ENCODE assay signal across 10 cellular contexts in genomic region chr15:39079296-39079834, GRCh38.
DNase-seq lines count a peak whose midpoint lies in the region; ATAC-seq and TF ChIP-seq lines count a peak whose summit lies in the region.
"Had no signal": no experiment of that assay in that cellular context is flagged by ENCODE, and none has a peak within 500 bp of the region (broad histone marks: within the 10 kb centered on the region; RNA-seq: fewer than 3 reads in every experiment).

No MANE protein-coding gene starts in this region.

- no peaks in the 10 kb centered on the region for H3K36me3 ChIP-seq in cardiac muscle cell
- H3K36me3 ChIP-seq in left ventricle myocardium inferior = no peaks in the 10 kb centered on the region
- H3K36me3 ChIP-seq in transverse colon = no peaks in the 10 kb centered on the region
- H3K36me3 ChIP-seq: tibial nerve had no signal

- H3K27me3 ChIP-seq in cardiac muscle cell = no peaks in the 10 kb centered on the region
- no peaks in the 10 kb centered on the region for H3K27me3 ChIP-seq in left ventricle myocardium inferior (ENCODE audit: low read depth)
- H3K27me3 ChIP-seq in transverse colon = no peaks in the 10 kb centered on the region
- H3K27me3 ChIP-seq: tibial nerve had no signal

- H3K9me3 ChIP-seq in cardiac muscle cell (ENCODE audit: low read depth) (no peaks in the 10 kb centered on the region), left ventricle myocardium inferior (replicated peaks) (no peaks in the 10 kb centered on the region), transverse colon (no peaks in the 10 kb centered on the region)
- H3K9me3 ChIP-seq: tibial nerve had no signal

- intact Hi-C loops in left ventricle myocardium inferior (cut with micrococcal nuclease) (no loop called here), transverse colon (cut with DNase I; ENCODE audit: low total_unique reads) (no loop called here)

- no peak for TF ChIP-seq CTCF in cardiac muscle cell (IDR thresholded peaks at IDR 0.05; ENCODE audit: low read depth, low read length)
- no peak for TF ChIP-seq CTCF in left ventricle myocardium inferior (IDR thresholded peaks at IDR 0.05; ENCODE audit: borderline replicate concordance)
- TF ChIP-seq CTCF in fibroblast of villous mesenchyme (IDR thresholded peaks at IDR 0.05; ENCODE audit: insufficient read depth, low read depth, low read length) = no peak
- no peak for TF ChIP-seq CTCF in transverse colon (IDR thresholded peaks at IDR 0.05)

- H3K4me3 ChIP-seq in cardiac muscle cell = no peak overlapping the region
- H3K4me3 ChIP-seq in left ventricle myocardium inferior = no peak overlapping the region
- H3K4me3 ChIP-seq in fibroblast of villous mesenchyme (ENCODE audit: low read depth, low read length) = no peak overlapping the region
- no peak overlapping the region for H3K4me3 ChIP-seq in transverse colon
- H3K4me3 ChIP-seq: tibial nerve had no signal

- in situ Hi-C loops in transverse colon (cut with MboI; ENCODE audit: low pct_ligation_motif_present in 1 of 4, low pct_unique_long_range_greater_than_20kb in 1 of 4, low sequenced_read_pairs in 3 of 4) = no loop called here

- no peak for TF ChIP-seq POLR2A in transverse colon (IDR thresholded peaks at IDR 0.05)

- WGBS in transverse colon (ENCODE audit: low coverage in 1 of 2), 2 donors = 24 to 38% methylated on average over 2 to 6 of the region's 6 CpGs

- peak; percentile 83 for ATAC-seq in SK-N-SH treated with all-trans-retinoic acid at 6 μM for 48 hours

- DNase-seq in cardiac muscle cell (ENCODE audit: low read depth in 1 of 2, low spot score in 1 of 2) (peak; percentile 24 to 85), left ventricle myocardium inferior (no peak), fibroblast of villous mesenchyme (ENCODE audit: low read depth) (peak; percentile 77), transverse colon (peak; percentile 47), NCI-H774 (lab: John Stamatoyannopoulos, UW) (no peak), NAMALWA (ENCODE audit: low spot score) (no peak), medulla oblongata (ENCODE audit: extremely low spot score) (no peak)

- H3K27ac ChIP-seq in cardiac muscle cell = peak overlapping the region; percentile 70
- H3K27ac ChIP-seq in left ventricle myocardium inferior (replicated peaks) = no peak overlapping the region
- H3K27ac ChIP-seq in transverse colon = peak overlapping the region in 2 of 4 donors; percentile 4 to 9
- H3K27ac ChIP-seq: tibial nerve, VCaP had no signal

- peaks cover 6% of the 10 kb centered on the region for H3K4me1 ChIP-seq in cardiac muscle cell (ENCODE audit: low read depth)
- H3K4me1 ChIP-seq in left ventricle myocardium inferior = peaks cover 6% of the 10 kb centered on the region
- peaks cover 0 to 13% (median 7%) of the 10 kb centered on the region in 4 donors for H3K4me1 ChIP-seq in transverse colon

- TF ChIP-seq EP300 in transverse colon (IDR thresholded peaks at IDR 0.05; ENCODE audit: low read depth) = no peak

TF ChIP-seq in SK-N-SH treated with all-trans-retinoic acid at 6 μM for 48 hours, 23 proteins besides CTCF, POLR2A, EP300 and RAD21:
- peak; percentile 54 for TF ChIP-seq ISL1 (CRISPR knock-in tag; IDR thresholded peaks at IDR 0.05)
- TF ChIP-seq CSDC2 (CRISPR knock-in tag; IDR thresholded peaks at IDR 0.05) = no peak

Comparison
In these comparisons a context has a peak if more than half of its experiments do, and no peak if none do; other contexts are left out.
1. DNase-seq: peak in cardiac muscle cell (2 of 2), fibroblast of villous mesenchyme (single experiment) and transverse colon (single experiment); none in left ventricle myocardium inferior (single experiment), NCI-H774 (single experiment), NAMALWA (single experiment) and medulla oblongata (single experiment).